ENCODE assay signal across 16 cellular contexts in genomic region chr5:8500426-8500825, GRCh38.
"Had no signal": no experiment of that assay in that cellular context is flagged by ENCODE, and none has a peak within 500 bp of the region (broad histone marks: within the 10 kb centered on the region; RNA-seq: fewer than 3 reads in every experiment).

No MANE protein-coding gene starts in this region.

- DNase-seq: activated CD8-positive, alpha-beta memory T cell treated with anti-CD3 and anti-CD28 coated beads, Interleukin-2, amount 50 U/mL, for 4 hours; activated CD8-positive, alpha-beta T cell treated with anti-CD3 and anti-CD28 coated beads for 36 hours; activated gamma-delta T cell treated with Interleukin-2 at 50 U/mL for 16 hours; activated naive CD8-positive, alpha-beta T cell treated with anti-CD3 and anti-CD28 coated beads for 36 hours; activated T-cell treated with anti-CD3 and anti-CD28 coated beads, Interleukin-2, amount 50 U/mL, for 72 hours; anterior cingulate cortex; dorsolateral prefrontal cortex; gastrocnemius medialis; heart right ventricle; stimulated activated CD4-positive, alpha-beta T cell treated with anti-CD3 and anti-CD28 coated beads, Interleukin-2, amount 100 ng/mL, for 24 hours; stimulated activated naive B cell treated with anti-CD40 and anti-IgM and Interleukin-4, amounts not matched to agents 10 μg/mL and 1 μg/mL and 100 μg/mL, for 72 hours; substantia nigra had no signal

- H3K27ac ChIP-seq: breast epithelium, dorsolateral prefrontal cortex, gastrocnemius medialis, heart right ventricle had no signal

- H3K27ac Mint-ChIP-seq: activated CD8-positive, alpha-beta T cell treated with anti-CD3 and anti-CD28 coated beads for 36 hours; activated naive CD8-positive, alpha-beta T cell treated with anti-CD3 and anti-CD28 coated beads for 36 hours; activated T-cell treated with anti-CD3 and anti-CD28 coated beads, Interleukin-2, amount 50 U/mL, for 72 hours; natural killer cell treated with Interleukin-12 subunit alpha and Interleukin-12 subunit beta and Interleukin-15 and Interleukin-18, amount 100 ng/mL, for 72 hours; stimulated activated naive B cell treated with anti-CD40 and anti-IgM and Interleukin-4, amounts not matched to agents 10 μg/mL and 1 μg/mL and 100 μg/mL, for 72 hours; T-helper 2 cell treated with Interferon-gamma antibody and Interleukin-4, amounts not matched to agents 5 μg/mL and 100 μg/mL, for 36 hours; type B pancreatic cell had no signal

- H3K27me3 Mint-ChIP-seq: activated CD8-positive, alpha-beta T cell treated with anti-CD3 and anti-CD28 coated beads for 36 hours; natural killer cell treated with Interleukin-12 subunit alpha and Interleukin-12 subunit beta and Interleukin-15 and Interleukin-18, amount 100 ng/mL, for 72 hours; stimulated activated naive B cell treated with anti-CD40 and anti-IgM and Interleukin-4, amounts not matched to agents 10 μg/mL and 1 μg/mL and 100 μg/mL, for 72 hours; type B pancreatic cell had no signal

- H3K36me3 ChIP-seq: breast epithelium, gastrocnemius medialis, heart right ventricle had no signal

- H3K27me3 ChIP-seq: breast epithelium, gastrocnemius medialis, heart right ventricle had no signal

- H3K4me3 Mint-ChIP-seq: activated CD8-positive, alpha-beta T cell treated with anti-CD3 and anti-CD28 coated beads for 36 hours; activated naive CD8-positive, alpha-beta T cell treated with anti-CD3 and anti-CD28 coated beads for 36 hours; activated T-cell treated with anti-CD3 and anti-CD28 coated beads, Interleukin-2, amount 50 U/mL, for 72 hours; natural killer cell treated with Interleukin-12 subunit alpha and Interleukin-12 subunit beta and Interleukin-15 and Interleukin-18, amount 100 ng/mL, for 72 hours; stimulated activated naive B cell treated with anti-CD40 and anti-IgM and Interleukin-4, amounts not matched to agents 10 μg/mL and 1 μg/mL and 100 μg/mL, for 72 hours; T-helper 2 cell treated with Interferon-gamma antibody and Interleukin-4, amounts not matched to agents 5 μg/mL and 100 μg/mL, for 36 hours; type B pancreatic cell had no signal

- H3K4me3 ChIP-seq: breast epithelium, dorsolateral prefrontal cortex, gastrocnemius medialis, heart right ventricle had no signal

- H3K4me1 Mint-ChIP-seq: activated naive CD8-positive, alpha-beta T cell treated with anti-CD3 and anti-CD28 coated beads for 36 hours; stimulated activated naive B cell treated with anti-CD40 and anti-IgM and Interleukin-4, amounts not matched to agents 10 μg/mL and 1 μg/mL and 100 μg/mL, for 72 hours had no signal

- H3K36me3 Mint-ChIP-seq: activated naive CD8-positive, alpha-beta T cell treated with anti-CD3 and anti-CD28 coated beads for 36 hours; stimulated activated naive B cell treated with anti-CD40 and anti-IgM and Interleukin-4, amounts not matched to agents 10 μg/mL and 1 μg/mL and 100 μg/mL, for 72 hours; type B pancreatic cell had no signal
